In genomic region chr19:9827325-9828238, GRCh38 we compare ENCODE assay signal across 8 cellular contexts. TPM values are rescaled to one million over a fixed set of nuclear protein-coding genes. Genes with fewer than 3 reads are reported as not detected.
DNase-seq lines count a peak whose midpoint lies in the region; ATAC-seq, FAIRE-seq and TF ChIP-seq lines count a peak whose summit lies in the region.

Gene UBL5, plus strand, starts transcription at chr19:9827918. Its CDS starts 420 bp downstream, at chr19:9828338.

- H3K9me3 Mint-ChIP-seq in activated naive CD8-positive, alpha-beta T cell treated with anti-CD3 and anti-CD28 coated beads, Interleukin-2, amount 50 U/mL, for 24 hours = no peaks in the 10 kb centered on the region

- peaks cover 26% of the 10 kb centered on the region for H3K36me3 Mint-ChIP-seq in activated naive CD8-positive, alpha-beta T cell treated with anti-CD3 and anti-CD28 coated beads, Interleukin-2, amount 50 U/mL, for 24 hours (ENCODE audit: low read depth)

- H3K4me1 ChIP-seq in pancreas = peaks cover 0 to 16% (median 12%) of the 10 kb centered on the region in 3 donors
- H3K4me1 ChIP-seq in thyroid gland = peaks cover 12 to 18% of the 10 kb centered on the region in 2 donors

- DNase-seq in NCI-H1436 (lab: John Stamatoyannopoulos, UW) (peak; percentile 87), SW480 (ENCODE audit: low spot score) (peak; percentile 97), Right ventricle myocardium superior (peak; percentile 90), pancreas (peak; percentile 86 to 93 (median 88)), thyroid gland (peak; percentile 87 to 89)
- peak; percentile 90 for DNase-seq in activated naive CD8-positive, alpha-beta T cell treated with anti-CD3 and anti-CD28 coated beads, Interleukin-2, amount 50 U/mL, for 24 hours

- peak within 1 kb of the TSS; percentile 98 for H3K4me3 Mint-ChIP-seq in activated naive CD8-positive, alpha-beta T cell treated with anti-CD3 and anti-CD28 coated beads, Interleukin-2, amount 50 U/mL, for 24 hours

- H3K4me3 ChIP-seq in GM12875 (ENCODE audit: low read depth, low read length) (peak within 1 kb of the TSS; percentile 87), pancreas (peak within 1 kb of the TSS; percentile 87 to 96 (median 92)), thyroid gland (replicated peaks in 1 of 3) (peak within 1 kb of the TSS; percentile 21 to 98 (median 77))

- no peaks in the 10 kb centered on the region for H3K27me3 Mint-ChIP-seq in activated naive CD8-positive, alpha-beta T cell treated with anti-CD3 and anti-CD28 coated beads, Interleukin-2, amount 50 U/mL, for 24 hours

- TF ChIP-seq CTCF in GM12875 (IDR thresholded peaks at IDR 0.05; ENCODE audit: borderline replicate concordance, insufficient read depth, low read depth, low read length) = no peak
- no peak for TF ChIP-seq CTCF in pancreas (IDR thresholded peaks at IDR 0.05)
- TF ChIP-seq CTCF in thyroid gland (IDR thresholded peaks at IDR 0.05) = no peak

- peak within 1 kb of the TSS; percentile 60 to 81 (median 70) for H3K27ac ChIP-seq in pancreas
- peak within 1 kb of the TSS in 2 of 3 donors; percentile 32 to 47 for H3K27ac ChIP-seq in thyroid gland

- peak; percentile 94 for ATAC-seq in HG02798 (IDR thresholded peaks at IDR 0.05; ENCODE audit: poor library complexity, unreplicated experiment)
- ATAC-seq in activated naive CD8-positive, alpha-beta T cell treated with anti-CD3 and anti-CD28 coated beads, Interleukin-2, amount 50 U/mL, for 24 hours = peak; percentile 97
- peak; percentile 98 for ATAC-seq in Right ventricle myocardium superior (ENCODE audit: poor library complexity)
- ATAC-seq in pancreas = peak; percentile 98 to 99 (median 99)

- no peak for FAIRE-seq in pancreas (lab: Jason Lieb, UNC)

- H3K27me3 ChIP-seq in pancreas = no peaks in the 10 kb centered on the region
- H3K27me3 ChIP-seq in thyroid gland = no peaks in the 10 kb centered on the region

- 0% methylated on average over 59 to 61 of the region's 61 CpGs for WGBS in pancreas, 2 donors
- WGBS in thyroid gland, 2 donors = 0 to 3% methylated on average over 21 to 59 of the region's 61 CpGs

- intact Hi-C loops in Right ventricle myocardium superior (cut with DNase I) = no loop called here
- intact Hi-C loops in pancreas (cut with DNase I) = no loop called here
- intact Hi-C loops in thyroid gland (cut with DNase I) = no loop called here

- TF ChIP-seq POLR2A in thyroid gland (IDR thresholded peaks at IDR 0.05) = peak in 1 of 2 donors; percentile 77

- H3K36me3 ChIP-seq in pancreas (no peaks in the 10 kb centered on the region), thyroid gland (no peaks in the 10 kb centered on the region)

- peak within 1 kb of the TSS; percentile 94 for H3K27ac Mint-ChIP-seq in activated naive CD8-positive, alpha-beta T cell treated with anti-CD3 and anti-CD28 coated beads, Interleukin-2, amount 50 U/mL, for 24 hours

- H3K4me1 Mint-ChIP-seq in activated naive CD8-positive, alpha-beta T cell treated with anti-CD3 and anti-CD28 coated beads, Interleukin-2, amount 50 U/mL, for 24 hours = peaks cover 26% of the 10 kb centered on the region

- no peaks in the 10 kb centered on the region for H3K9me3 ChIP-seq in pancreas
- H3K9me3 ChIP-seq in thyroid gland = no peaks in the 10 kb centered on the region

RNA-seq across cellular contexts. Expression of gene UBL5, which starts in this region (rescaled TPM):
- 595 TPM for total RNA-seq in Right ventricle myocardium superior
- 100 to 1,000 TPM in 2 of 6 donors, 10 to 100 TPM in 4; 57.5 to 117 (median 87.5) TPM for total RNA-seq in pancreas
- 100 to 1,000 TPM; 361 to 440 TPM for polyA plus RNA-seq in pancreas
- 100 to 1,000 TPM; 141 to 743 (median 475) TPM for total RNA-seq in thyroid gland

Comparison
In these comparisons a context has a peak if more than half of its experiments do, and no peak if none do; other contexts are left out.
1. Peak in every context shown above with its lines: DNase-seq, ATAC-seq, H3K4me3 ChIP-seq and H3K27ac ChIP-seq.